Comparison of ENCODE assay signal across 8 cellular contexts in genomic region chr12:114684870-114685273, GRCh38. TPM values are rescaled to one million over a fixed set of nuclear protein-coding genes. Genes with fewer than 3 reads are reported as not detected.
DNase-seq lines count a peak whose midpoint lies in the region; ATAC-seq and TF ChIP-seq lines count a peak whose summit lies in the region.

No MANE protein-coding gene starts in this region.

- H3K9me3 ChIP-seq in heart left ventricle (no peaks in the 10 kb centered on the region), duodenal mucosa (ENCODE audit: control insufficient read depth in 1 of 2, low read length in 2 of 2) (no peaks in the 10 kb centered on the region), muscle layer of colon (ENCODE audit: low read length) (no peaks in the 10 kb centered on the region), uterus (no peaks in the 10 kb centered on the region)

- peak overlapping the region; percentile 81 to 98 (median 90) for H3K27ac ChIP-seq in heart left ventricle
- H3K27ac ChIP-seq in duodenal mucosa (ENCODE audit: low read depth, low read length) = peak overlapping the region; percentile 93
- peak overlapping the region; percentile 69 for H3K27ac ChIP-seq in muscle layer of colon (ENCODE audit: low read depth, low read length)
- peak overlapping the region; percentile 97 to 98 for H3K27ac ChIP-seq in uterus

- peaks cover 0 to 21% (median 10%) of the 10 kb centered on the region in 12 donors for H3K4me1 ChIP-seq in heart left ventricle
- H3K4me1 ChIP-seq in duodenal mucosa (ENCODE audit: control insufficient read depth in 1 of 2, insufficient read depth in 2 of 2, low read length in 2 of 2) = peaks cover 6 to 10% of the 10 kb centered on the region in 2 donors
- H3K4me1 ChIP-seq in muscle layer of colon (ENCODE audit: insufficient read depth, low read length) = peaks cover 9% of the 10 kb centered on the region
- H3K4me1 ChIP-seq in uterus = no peaks in the 10 kb centered on the region

- WGBS in heart left ventricle, 4 donors = 2 to 7% (median 2%) methylated on average over 23 to 24 of the region's 24 CpGs

- H3K9ac ChIP-seq in duodenal mucosa (ENCODE audit: low read depth in 1 of 2, low read length in 2 of 2) (peak overlapping the region; percentile 52 to 86), muscle layer of colon (ENCODE audit: low read length) (no peak overlapping the region)

- no peak for TF ChIP-seq CTCF in heart left ventricle (IDR thresholded peaks at IDR 0.05)
- no peak for TF ChIP-seq CTCF in uterus (IDR thresholded peaks at IDR 0.05)

- intact Hi-C loops in heart left ventricle (cut with DNase I) = loop anchor here in 7 of 10 donors (5.0 to 10.0 kb wide), 17 partner anchors 110 to 1067 kb away; no protein-coding TSS in a partner anchor
- intact Hi-C loops in Right ventricle myocardium superior (cut with DNase I) = no loop called here
- intact Hi-C loops in uterus (cut with DNase I; ENCODE audit: low total_unique reads) = no loop called here

- H3K27me3 ChIP-seq in heart left ventricle (peaks cover 11 to 78% (median 46%) of the 10 kb centered on the region in 9 donors), duodenal mucosa (ENCODE audit: control insufficient read depth in 1 of 2, insufficient read depth in 2 of 2, low read length in 2 of 2) (peaks cover 9 to 39% of the 10 kb centered on the region in 2 donors), muscle layer of colon (ENCODE audit: control insufficient read depth in 1 of 2, insufficient read depth in 2 of 2, low read length in 2 of 2) (peaks cover 53 to 55% of the 10 kb centered on the region in 2 donors), uterus (no peaks in the 10 kb centered on the region)

- DNase-seq in heart left ventricle (no peak), Right ventricle myocardium superior (no peak), uterus (no peak), DMS79 (lab: John Stamatoyannopoulos, UW) (no peak), hippocampal formation (lab: John Stamatoyannopoulos, UW) (no peak)
- DNase-seq in stimulated activated CD4-positive, alpha-beta T cell treated with anti-CD3 and anti-CD28 coated beads, Interleukin-2, amount 100 ng/mL, for 24 hours = no peak

- H3K4me3 ChIP-seq in heart left ventricle (peak overlapping the region; percentile 56 to 89 (median 71)), duodenal mucosa (ENCODE audit: low read depth in 1 of 2, low read length in 2 of 2) (peak overlapping the region; percentile 78 to 84), muscle layer of colon (ENCODE audit: low read depth in 1 of 2, low read length in 2 of 2) (peak overlapping the region; percentile 45 to 73), uterus (peak overlapping the region; percentile 58 to 93)

- peaks cover 0 to 3% (median 0%) of the 10 kb centered on the region in 9 donors for H3K36me3 ChIP-seq in heart left ventricle
- peaks cover 0 to 4% of the 10 kb centered on the region in 2 donors for H3K36me3 ChIP-seq in duodenal mucosa (ENCODE audit: control insufficient read depth in 1 of 2, insufficient read depth in 2 of 2, low read length in 2 of 2)
- no peaks in the 10 kb centered on the region for H3K36me3 ChIP-seq in muscle layer of colon (ENCODE audit: insufficient read depth, low read length)
- no peaks in the 10 kb centered on the region for H3K36me3 ChIP-seq in uterus

- TF ChIP-seq POLR2A in heart left ventricle (IDR thresholded peaks at IDR 0.05) = no peak
- no peak for TF ChIP-seq POLR2A in uterus (IDR thresholded peaks at IDR 0.05)

- ATAC-seq in heart left ventricle (peak in 2 of 4 donors; percentile 50 to 57), Right ventricle myocardium superior (ENCODE audit: poor library complexity) (no peak)

RNA-seq across cellular contexts. Expression of gene TBX3, which starts 0.9 kb away (rescaled TPM):
- total RNA-seq in heart left ventricle (10 to 100 TPM; 10.3 to 31.3 (median 16.2) TPM), Right ventricle myocardium superior (11.8 TPM), uterus (100 to 1,000 TPM in 1 of 4 donors, 10 to 100 TPM in 3; 11.0 to 120 (median 56.3) TPM)
- 10 to 100 TPM; 11.4 to 11.6 TPM for polyA plus RNA-seq in heart left ventricle

Comparison
In these comparisons a context has a peak if more than half of its experiments do, and no peak if none do; other contexts are left out.
1. intact Hi-C loops: an anchor here in heart left ventricle (5.0 to 10.0 kb wide); none called in Right ventricle myocardium superior and uterus.